In genomic region chr13:49791214-49791752, GRCh38 we compare ENCODE assay signal across 8 cellular contexts. TPM values are rescaled to one million over a fixed set of nuclear protein-coding genes. Genes with fewer than 3 reads are reported as not detected.
A peak's percentile ranks its signal among the peaks of the same experiment; 100 is the strongest.
DNase-seq lines count a peak whose midpoint lies in the region; TF ChIP-seq lines count a peak whose summit lies in the region.

No MANE protein-coding gene starts in this region.

- peak overlapping the region; percentile 88 for H3K4me2 ChIP-seq in skeletal muscle satellite cell (ENCODE audit: low read length)

- DNase-seq in GM06990 (ENCODE audit: extremely low read depth, insufficient read length) (no peak), NCI-H1417 treated with DMSO at 0.1 percent for 48 hours (lab: John Stamatoyannopoulos, UW) (peak; percentile 28), adrenal gland (peak in 2 of 7 donors; percentile 26 to 37), NCI-H345 treated with DMSO at 0.1 percent for 48 hours (lab: John Stamatoyannopoulos, UW; ENCODE audit: unreplicated experiment) (no peak), T1000 (lab: John Stamatoyannopoulos, UW) (no peak)

- peak overlapping the region; percentile 92 for H3K27ac ChIP-seq in 22Rv1
- peak overlapping the region; percentile 79 to 97 (median 96) for H3K27ac ChIP-seq in adrenal gland

- TF ChIP-seq POLR2A in adrenal gland (IDR thresholded peaks at IDR 0.05) = no peak

- H3K9ac ChIP-seq in iPS-15b (ENCODE audit: low read depth, low read length) (peak overlapping the region; percentile 50), skeletal muscle satellite cell (ENCODE audit: low read depth, low read length) (peak overlapping the region; percentile 96)

- H3K4me3 ChIP-seq in GM06990 (replicated peaks; ENCODE audit: low read depth, low read length) (peak overlapping the region; percentile 85), adrenal gland (peak overlapping the region; percentile 55 to 90 (median 77)), iPS-15b (ENCODE audit: low read depth, low read length) (peak overlapping the region; percentile 74), skeletal muscle satellite cell (ENCODE audit: low read length) (peak overlapping the region; percentile 89)

- H3K36me3 ChIP-seq in GM06990 (ENCODE audit: control insufficient read depth, insufficient read depth, low read length) (no peaks in the 10 kb centered on the region), adrenal gland (replicated peaks in 1 of 2) (no peaks in the 10 kb centered on the region), iPS-15b (ENCODE audit: control insufficient read depth, insufficient read depth, low read length) (no peaks in the 10 kb centered on the region), skeletal muscle satellite cell (ENCODE audit: insufficient read depth, low read length) (no peaks in the 10 kb centered on the region)

- H3K4me1 ChIP-seq in adrenal gland (replicated peaks in 1 of 2) (peaks cover 0 to 16% of the 10 kb centered on the region in 2 donors), iPS-15b (ENCODE audit: control insufficient read depth, insufficient read depth, low read length) (no peaks in the 10 kb centered on the region), skeletal muscle satellite cell (ENCODE audit: control insufficient read depth, insufficient read depth, low read length) (peaks cover 12% of the 10 kb centered on the region)

- intact Hi-C loops in adrenal gland (cut with DNase I) = loop anchor here in 1 of 2 donors (10.0 kb wide), 1 partner anchor 54 kb away; no protein-coding TSS in a partner anchor

- H3K9me3 ChIP-seq in adrenal gland (replicated peaks in 1 of 3) (no peaks in the 10 kb centered on the region), iPS-15b (ENCODE audit: control insufficient read depth, insufficient read depth, low read length) (no peaks in the 10 kb centered on the region), skeletal muscle satellite cell (replicated peaks; ENCODE audit: low read length) (no peaks in the 10 kb centered on the region)

- TF ChIP-seq CTCF in 22Rv1 (IDR thresholded peaks at IDR 0.05) (peak; percentile 6; the same call in 1 of the 2 replicates), GM06990 (IDR thresholded peaks at IDR 0.05; ENCODE audit: insufficient read depth, low read length, poor library complexity, severe bottlenecking) (peak; percentile 37), adrenal gland (IDR thresholded peaks at IDR 0.05) (no peak)

- 2 to 9% (median 5%) methylated on average over 11 of the region's 11 CpGs for WGBS in adrenal gland, 4 donors

- H3K27me3 ChIP-seq in GM06990 (replicated peaks; ENCODE audit: control insufficient read depth, insufficient read depth, low read length) (no peaks in the 10 kb centered on the region), adrenal gland (no peaks in the 10 kb centered on the region), iPS-15b (ENCODE audit: control insufficient read depth, insufficient read depth, low read length) (no peaks in the 10 kb centered on the region), skeletal muscle satellite cell (ENCODE audit: control insufficient read depth, insufficient read depth, low read length) (no peaks in the 10 kb centered on the region)

RNA-seq across cellular contexts. Expression of gene KPNA3, which starts 1.2 kb away (rescaled TPM):
- 10 to 100 TPM; 12.6 to 29.2 (median 20.5) TPM for total RNA-seq in adrenal gland
- 10 to 100 TPM in 2 of 3 donors, 1 to 10 TPM in 1; 8.6 to 43.8 (median 12.9) TPM for polyA plus RNA-seq in adrenal gland
- 35.5 and 37.4 TPM in 2 replicates for total RNA-seq in skeletal muscle satellite cell (2012; rRNA removed)

Comparison
In these comparisons a context has a peak if more than half of its experiments do, and no peak if none do; other contexts are left out.
1. CTCF ChIP-seq: peak in 22Rv1 (single experiment) and GM06990 (single experiment); none in adrenal gland (0 of 6).
2. Peak in every context shown above with its lines, with median percentiles within 50 percentile points of each other: H3K4me3 ChIP-seq.